ENCODE assay signal across 2 cellular contexts in the genomic region with DNA sequence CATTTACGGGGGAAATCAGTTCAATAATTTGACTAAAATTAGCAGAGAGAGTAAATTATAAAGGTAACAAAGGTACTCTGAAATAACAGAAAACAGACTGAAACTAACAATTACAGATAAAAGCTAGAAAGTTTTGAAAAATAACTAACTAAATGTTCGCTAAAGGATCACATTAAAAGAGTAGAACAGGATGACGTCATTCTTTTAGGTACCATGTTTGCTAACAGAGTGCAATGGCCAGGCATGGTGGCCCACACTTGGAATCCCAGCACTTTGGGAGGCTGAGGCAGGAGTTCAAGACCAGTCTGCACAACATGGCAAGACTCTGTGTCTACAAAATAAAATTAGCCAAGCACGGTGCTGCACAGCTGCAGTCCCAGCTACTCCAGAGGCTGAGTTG.
TF ChIP-seq lines count a peak whose summit lies in the region.

No MANE protein-coding gene starts in this region.

TF ChIP-seq in HepG2, 621 proteins besides CTCF, POLR2A, EP300 and RAD21:
- TF ChIP-seq MBNL3 (CRISPR knock-in tag; conservative IDR thresholded peaks at IDR 0.05) = no peak
- TF ChIP-seq ATF7 (IDR thresholded peaks at IDR 0.05) = peak; percentile 100
- no peak for TF ChIP-seq ATF7 (CRISPR knock-in tag; IDR thresholded peaks at IDR 0.05)
- peak; percentile 93 for TF ChIP-seq CREB1 (IDR thresholded peaks at IDR 0.05)
- no peak for TF ChIP-seq CREB1 (CRISPR knock-in tag; IDR thresholded peaks at IDR 0.05)

TF ChIP-seq in K562, 482 proteins besides CTCF, POLR2A, EP300 and RAD21 (continued from another document):
- TF ChIP-seq JUN (IDR thresholded peaks at IDR 0.05; ENCODE audit: borderline replicate concordance, low read depth, low read length) = peak; percentile 45; the same call in 1 of the 2 replicates
- TF ChIP-seq JUN (CRISPR knock-in tag; IDR thresholded peaks at IDR 0.05; ENCODE audit: borderline replicate concordance) = no peak
- TF ChIP-seq, protein P1, sequence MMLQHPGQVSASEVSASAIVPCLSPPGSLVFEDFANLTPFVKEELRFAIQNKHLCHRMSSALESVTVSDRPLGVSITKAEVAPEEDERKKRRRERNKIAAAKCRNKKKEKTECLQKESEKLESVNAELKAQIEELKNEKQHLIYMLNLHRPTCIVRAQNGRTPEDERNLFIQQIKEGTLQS (IDR thresholded peaks at IDR 0.05) = peak; percentile 96
- TF ChIP-seq, protein P1 (CRISPR knock-in tag; conservative IDR thresholded peaks at IDR 0.05) = no peak
- TF ChIP-seq JUND (IDR thresholded peaks at IDR 0.05; ENCODE audit: borderline replicate concordance, low read depth, low read length) = peak; percentile 86
- peak; percentile 86; the same call in 1 of the 3 replicates for TF ChIP-seq JUND (tag; IDR thresholded peaks at IDR 0.05; ENCODE audit: borderline replicate concordance, low read depth, low read length)
- no peak for TF ChIP-seq SMAD1 (IDR thresholded peaks at IDR 0.05; ENCODE audit: low read depth, low read length, partially characterized antibody)
- TF ChIP-seq JUNB (CRISPR knock-in tag; conservative IDR thresholded peaks at IDR 0.05) = peak; percentile 92
- no peak for TF ChIP-seq ZNF232 (CRISPR knock-in tag; IDR thresholded peaks at IDR 0.05)
- no peak for TF ChIP-seq ATF1 (CRISPR knock-in tag; IDR thresholded peaks at IDR 0.05)
- TF ChIP-seq ATF1 (tag; IDR thresholded peaks at IDR 0.05) = peak; percentile 48; the same call in 1 of the 2 replicates
